8 cellular contexts compared by ENCODE assay signal in the genomic region with DNA sequence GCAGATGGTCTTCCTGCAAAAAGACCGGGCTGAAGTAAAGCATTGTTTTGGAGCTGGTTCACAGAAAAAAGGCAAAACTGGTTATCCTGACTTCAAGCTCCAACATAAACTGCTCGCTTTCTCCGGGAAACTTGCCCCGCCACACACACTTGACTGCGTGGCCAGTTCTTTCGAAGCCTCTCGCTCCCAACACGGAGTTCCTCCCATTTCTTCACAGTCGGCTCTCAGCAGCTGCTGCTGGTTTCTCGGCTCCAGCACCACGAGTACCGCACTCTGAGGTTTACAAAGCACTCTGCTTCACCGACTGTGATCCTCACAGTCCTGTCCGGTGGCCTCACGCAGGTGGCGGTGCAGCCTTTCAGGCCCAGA. TPM values are rescaled to one million over a fixed set of nuclear protein-coding genes. Genes with fewer than 3 reads are reported as not detected.
DNase-seq lines count a peak whose midpoint lies in the region; ATAC-seq and TF ChIP-seq lines count a peak whose summit lies in the region.

No MANE protein-coding gene starts in this region.

- H3K9me3 Mint-ChIP-seq in H9, result no peaks in the 10 kb centered on the region
- no peaks in the 10 kb centered on the region for H3K9me3 Mint-ChIP-seq in activated CD4-positive, alpha-beta memory T cell treated with anti-CD3 and anti-CD28 coated beads for 36 hours

- H4K5ac ChIP-seq in H9 (ENCODE audit: insufficient read length, low read depth, low read length), result peak overlapping the region; percentile 45

- H3K56ac ChIP-seq in H9 (ENCODE audit: insufficient read length, low read depth, low read length), result peak overlapping the region; percentile 52

- H3K36me3 ChIP-seq in left ventricle myocardium inferior (peaks cover 19% of the 10 kb centered on the region), skeletal muscle satellite cell (ENCODE audit: insufficient read depth, low read length) (peaks cover 25% of the 10 kb centered on the region)

- DNase-seq in AG09309 (ENCODE audit: low read depth), result peak; percentile 11
- no peak for DNase-seq in H9
- DNase-seq in activated CD4-positive, alpha-beta memory T cell treated with anti-CD3 and anti-CD28 coated beads for 36 hours, result no peak
- no peak for DNase-seq in left ventricle myocardium inferior
- no peak for DNase-seq in NCI-H2107 (lab: John Stamatoyannopoulos, UW)
- no peak for DNase-seq in GM19240 (ENCODE audit: insufficient read length, low spot score)

- H3K4me3 Mint-ChIP-seq in H9, result peak overlapping the region; percentile 86 to 93
- peak overlapping the region; percentile 88 for H3K4me3 Mint-ChIP-seq in activated CD4-positive, alpha-beta memory T cell treated with anti-CD3 and anti-CD28 coated beads for 36 hours

- H3K27ac ChIP-seq in H9 (ENCODE audit: insufficient read length, low read depth, low read length), result peak overlapping the region; percentile 91
- H3K27ac ChIP-seq in left ventricle myocardium inferior (replicated peaks), result peak overlapping the region; percentile 99

- POLR2A ChIA-PET in activated CD4-positive, alpha-beta memory T cell treated with anti-CD3 and anti-CD28 coated beads for 36 hours (lab: Charles Lee), result interaction anchor here (1.1 to 2.9 kb wide), 9 partner anchors 9 to 513 kb away, joined by 3 to 36 read pairs (median 4); partner anchors contain the start of genes EI24, HYLS1 and STT3A

- intact Hi-C loops in activated CD4-positive, alpha-beta memory T cell treated with anti-CD3 and anti-CD28 coated beads for 36 hours (cut with micrococcal nuclease), result loop anchor here (1.0 to 2.0 kb wide), 4 partner anchors 33 to 438 kb away; partner anchors contain the start of genes CDON and STT3A
- intact Hi-C loops in left ventricle myocardium inferior (cut with micrococcal nuclease), result no loop called here

- ATAC-seq in HG03159 (IDR thresholded peaks at IDR 0.05; ENCODE audit: unreplicated experiment), result no peak

- no peak overlapping the region for H2AFZ ChIP-seq in H9 (ENCODE audit: low read length)

- H3K14ac ChIP-seq in H9 (ENCODE audit: insufficient read depth, low read length), result peak overlapping the region; percentile 96

- H3K4me2 ChIP-seq in H9 (ENCODE audit: insufficient read depth, insufficient read length, low read length) (peak overlapping the region; percentile 91), skeletal muscle satellite cell (ENCODE audit: low read length) (peak overlapping the region; percentile 95)

- no peaks in the 10 kb centered on the region for H3K23me2 ChIP-seq in H9 (ENCODE audit: insufficient read length, low read depth, low read length, poor library complexity, severe bottlenecking)

- H3K4me1 Mint-ChIP-seq in H9, result peaks cover 14 to 16% of the 10 kb centered on the region in 2 experiments
- peaks cover 21% of the 10 kb centered on the region for H3K4me1 Mint-ChIP-seq in activated CD4-positive, alpha-beta memory T cell treated with anti-CD3 and anti-CD28 coated beads for 36 hours (ENCODE audit: low read depth)

- no peak overlapping the region for H2BK12ac ChIP-seq in H9 (ENCODE audit: insufficient read length, low read depth, low read length)

- no peaks in the 10 kb centered on the region for H4K20me1 ChIP-seq in H9 (ENCODE audit: control insufficient read depth, insufficient read depth, insufficient read length)

- CTCF ChIA-PET in activated CD4-positive, alpha-beta memory T cell treated with anti-CD3 and anti-CD28 coated beads for 36 hours (lab: Charles Lee), result interaction anchor here (0.7 to 1.9 kb wide), 7 partner anchors 8 to 57 kb away, joined by 3 to 9 read pairs (median 4); partner anchors contain the start of genes EI24 and STT3A

- peaks cover 3% of the 10 kb centered on the region; the same call in 1 of the 2 replicates for H3K79me2 ChIP-seq in H9 (ENCODE audit: insufficient read depth, low read length)

- peaks cover 11 to 47% (median 46%) of the 10 kb centered on the region in 3 experiments for H3K36me3 Mint-ChIP-seq in H9 (ENCODE audit: insufficient read depth in 1 of 3, low read depth in 3 of 3)
- peaks cover 46% of the 10 kb centered on the region for H3K36me3 Mint-ChIP-seq in activated CD4-positive, alpha-beta memory T cell treated with anti-CD3 and anti-CD28 coated beads for 36 hours

- H2BK15ac ChIP-seq in H9 (ENCODE audit: low read depth, low read length), result no peak overlapping the region

- no peak for TF ChIP-seq CTCF in AG09309 (IDR thresholded peaks at IDR 0.05; ENCODE audit: control insufficient read depth, insufficient read depth, low read depth, low read length, missing control alignments)
- no peak for TF ChIP-seq CTCF in H9 (conservative IDR thresholded peaks at IDR 0.05)
- TF ChIP-seq CTCF in left ventricle myocardium inferior (IDR thresholded peaks at IDR 0.05; ENCODE audit: borderline replicate concordance), result no peak

- no peak overlapping the region for H2AK5ac ChIP-seq in H9 (ENCODE audit: insufficient read length, low read length)

- peak overlapping the region; percentile 74 for H3K18ac ChIP-seq in H9 (ENCODE audit: insufficient read length, low read depth, low read length)

- peak overlapping the region; percentile 84 for H3K4me3 ChIP-seq in AG09309 (ENCODE audit: control insufficient read depth, low read depth, low read length)
- peak overlapping the region; percentile 83 for H3K4me3 ChIP-seq in left ventricle myocardium inferior
- H3K4me3 ChIP-seq in skeletal muscle satellite cell (ENCODE audit: low read length), result peak overlapping the region; percentile 75

- H2BK120ac ChIP-seq in H9 (ENCODE audit: low read depth, low read length, poor library complexity, severe bottlenecking), result no peak overlapping the region

- H3K27me3 ChIP-seq in H9 (ENCODE audit: insufficient read depth, low read length) (no peaks in the 10 kb centered on the region), left ventricle myocardium inferior (ENCODE audit: low read depth) (no peaks in the 10 kb centered on the region), skeletal muscle satellite cell (ENCODE audit: control insufficient read depth, insufficient read depth, low read length) (no peaks in the 10 kb centered on the region)

- H3K9ac ChIP-seq in H9 (ENCODE audit: extremely low read depth, insufficient read length, low read length) (peak overlapping the region; percentile 98), skeletal muscle satellite cell (ENCODE audit: low read depth, low read length) (peak overlapping the region; percentile 89)

- no CpG with 5 or more reads among the region's 16 CpGs for WGBS in H9 (ENCODE audit: extremely low coverage, insufficient read length, low lambda C conversion rate)

- H3K27ac Mint-ChIP-seq in H9, result peak overlapping the region; percentile 99 to 100 (median 100)
- peak overlapping the region; percentile 93 for H3K27ac Mint-ChIP-seq in activated CD4-positive, alpha-beta memory T cell treated with anti-CD3 and anti-CD28 coated beads for 36 hours

- no peak overlapping the region for H4K8ac ChIP-seq in H9 (replicated peaks; ENCODE audit: insufficient read length, low read depth, low read length)

- no peak overlapping the region for H4K91ac ChIP-seq in H9 (ENCODE audit: insufficient read length, low read depth, low read length)

- no peak overlapping the region for H3T11ph ChIP-seq in H9 (ENCODE audit: low read length)

- no peak overlapping the region for H2BK5ac ChIP-seq in H9 (ENCODE audit: insufficient read length, low read length)

- no peak overlapping the region for H2BK20ac ChIP-seq in H9 (ENCODE audit: low read depth, low read length, poor library complexity, severe bottlenecking)

- H3K9me3 ChIP-seq in H9 (ENCODE audit: control insufficient read depth, low read depth, low read length) (no peaks in the 10 kb centered on the region), left ventricle myocardium inferior (replicated peaks) (no peaks in the 10 kb centered on the region), skeletal muscle satellite cell (replicated peaks; ENCODE audit: low read length) (no peaks in the 10 kb centered on the region)

- no peak overlapping the region for H3K4ac ChIP-seq in H9 (ENCODE audit: low read depth, low read length)

- no peaks in the 10 kb centered on the region for H3K27me3 Mint-ChIP-seq in H9 (ENCODE audit: low read depth)
- no peaks in the 10 kb centered on the region for H3K27me3 Mint-ChIP-seq in activated CD4-positive, alpha-beta memory T cell treated with anti-CD3 and anti-CD28 coated beads for 36 hours

- no peaks in the 10 kb centered on the region for H3K4me1 ChIP-seq in H9 (ENCODE audit: insufficient read depth, low read length)
- H3K4me1 ChIP-seq in left ventricle myocardium inferior, result peaks cover 24% of the 10 kb centered on the region
- H3K4me1 ChIP-seq in skeletal muscle satellite cell (ENCODE audit: control insufficient read depth, insufficient read depth, low read length), result peaks cover 19% of the 10 kb centered on the region

- H3K79me1 ChIP-seq in H9 (ENCODE audit: insufficient read depth, low read depth, low read length, poor library complexity, severe bottlenecking), result no peaks in the 10 kb centered on the region

- no peak overlapping the region for H3K23ac ChIP-seq in H9 (ENCODE audit: insufficient read length, low read depth, low read length)

RNA-seq across cellular contexts. Expression of gene CHEK1, which starts 0.2 kb away (rescaled TPM):
- total RNA-seq in H9 (2021), result 119 and 126 TPM in 2 replicates
- 100 to 1,000 TPM; 140 to 155 TPM for total RNA-seq in activated CD4-positive, alpha-beta memory T cell treated with anti-CD3 and anti-CD28 coated beads for 36 hours
- total RNA-seq in left ventricle myocardium inferior, result 1.6 TPM
- total RNA-seq in skeletal muscle satellite cell (2012; rRNA removed), result 23.1 and 28.4 TPM in 2 replicates

RNA-seq across cellular contexts. Expression of gene STT3A, which starts 32.6 kb away (rescaled TPM):
- total RNA-seq in H9 (2021) (125 and 128 TPM in 2 replicates), left ventricle myocardium inferior (57.6 TPM)
- total RNA-seq in activated CD4-positive, alpha-beta memory T cell treated with anti-CD3 and anti-CD28 coated beads for 36 hours, result 100 to 1,000 TPM; 121 to 132 TPM
- 147 and 212 TPM in 2 replicates for total RNA-seq in skeletal muscle satellite cell (2012; rRNA removed)

RNA-seq across cellular contexts. Expression of gene ACRV1, which starts 55.4 kb away (rescaled TPM):
- total RNA-seq in H9 (2021), result not detected in 2 replicates
- not detected for total RNA-seq in activated CD4-positive, alpha-beta memory T cell treated with anti-CD3 and anti-CD28 coated beads for 36 hours
- total RNA-seq in left ventricle myocardium inferior, result not detected
- total RNA-seq in skeletal muscle satellite cell (2012; rRNA removed), result not detected in 2 replicates

RNA-seq across cellular contexts. Expression of gene EI24, which starts 55.9 kb away (rescaled TPM):
- total RNA-seq in H9 (2021) (146 and 151 TPM in 2 replicates), left ventricle myocardium inferior (55.8 TPM)
- 10 to 100 TPM; 28.7 to 29.1 TPM for total RNA-seq in activated CD4-positive, alpha-beta memory T cell treated with anti-CD3 and anti-CD28 coated beads for 36 hours
- total RNA-seq in skeletal muscle satellite cell (2012; rRNA removed), result 93.5 and 131 TPM in 2 replicates

Comparison
In these comparisons a context has a peak if more than half of its experiments do, and no peak if none do; other contexts are left out.
1. RNA of gene CHEK1, which starts 0.2 kb away (total RNA-seq): 140 to 155 TPM in activated CD4-positive, alpha-beta memory T cell treated with anti-CD3 and anti-CD28 coated beads for 36 hours and 119 to 126 TPM in H9; 1.6 TPM in left ventricle myocardium inferior (single experiment); every median in the first group is over 10 times any median in the second.
2. Peak in every context shown above with its lines, with median percentiles within 50 percentile points of each other: H3K4me3 ChIP-seq.